1 cellular context compared by ENCODE assay signal in the genomic region with DNA sequence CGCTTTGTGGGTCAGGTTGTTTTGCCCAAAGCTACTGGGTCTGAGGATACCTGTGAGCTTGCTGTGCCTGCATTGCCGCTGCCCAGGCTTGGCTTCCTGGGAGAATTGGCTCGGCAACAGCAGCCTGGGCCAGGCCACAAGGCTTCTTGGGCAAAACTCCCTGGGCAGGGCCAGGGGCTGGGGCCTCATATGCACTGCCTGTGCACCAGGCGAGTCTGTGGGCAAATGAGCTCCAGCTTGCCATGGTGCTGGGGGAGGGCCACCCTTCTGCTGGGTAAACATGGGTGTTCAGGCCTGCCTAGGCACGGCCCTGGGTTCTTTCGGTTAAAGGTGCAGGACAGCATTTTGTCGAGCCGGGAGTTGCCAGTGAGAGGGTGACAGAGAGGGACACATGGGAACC.
TF ChIP-seq lines count a peak whose summit lies in the region.

No MANE protein-coding gene starts in this region.

TF ChIP-seq in A549, 52 proteins besides CTCF, POLR2A, EP300 and RAD21 (continued from another document):
- no peak for TF ChIP-seq MAZ (IDR thresholded peaks at IDR 0.05; ENCODE audit: borderline replicate concordance, low read depth, low read length)
- TF ChIP-seq, protein P1, sequence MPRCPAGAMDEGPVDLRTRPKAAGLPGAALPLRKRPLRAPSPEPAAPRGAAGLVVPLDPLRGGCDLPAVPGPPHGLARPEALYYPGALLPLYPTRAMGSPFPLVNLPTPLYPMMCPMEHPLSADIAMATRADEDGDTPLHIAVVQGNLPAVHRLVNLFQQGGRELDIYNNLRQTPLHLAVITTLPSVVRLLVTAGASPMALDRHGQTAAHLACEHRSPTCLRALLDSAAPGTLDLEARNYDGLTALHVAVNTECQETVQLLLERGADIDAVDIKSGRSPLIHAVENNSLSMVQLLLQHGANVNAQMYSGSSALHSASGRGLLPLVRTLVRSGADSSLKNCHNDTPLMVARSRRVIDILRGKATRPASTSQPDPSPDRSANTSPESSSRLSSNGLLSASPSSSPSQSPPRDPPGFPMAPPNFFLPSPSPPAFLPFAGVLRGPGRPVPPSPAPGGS (IDR thresholded peaks at IDR 0.05) = no peak
